ENCODE assay signal across 1 cellular context in genomic region chr6:25302677-25303128, GRCh38.
TF ChIP-seq lines count a peak whose summit lies in the region.

No MANE protein-coding gene starts in this region.

TF ChIP-seq in GM23338, 12 proteins besides CTCF, POLR2A, EP300 and RAD21 (continued from another document):
- TF ChIP-seq, protein P1, sequence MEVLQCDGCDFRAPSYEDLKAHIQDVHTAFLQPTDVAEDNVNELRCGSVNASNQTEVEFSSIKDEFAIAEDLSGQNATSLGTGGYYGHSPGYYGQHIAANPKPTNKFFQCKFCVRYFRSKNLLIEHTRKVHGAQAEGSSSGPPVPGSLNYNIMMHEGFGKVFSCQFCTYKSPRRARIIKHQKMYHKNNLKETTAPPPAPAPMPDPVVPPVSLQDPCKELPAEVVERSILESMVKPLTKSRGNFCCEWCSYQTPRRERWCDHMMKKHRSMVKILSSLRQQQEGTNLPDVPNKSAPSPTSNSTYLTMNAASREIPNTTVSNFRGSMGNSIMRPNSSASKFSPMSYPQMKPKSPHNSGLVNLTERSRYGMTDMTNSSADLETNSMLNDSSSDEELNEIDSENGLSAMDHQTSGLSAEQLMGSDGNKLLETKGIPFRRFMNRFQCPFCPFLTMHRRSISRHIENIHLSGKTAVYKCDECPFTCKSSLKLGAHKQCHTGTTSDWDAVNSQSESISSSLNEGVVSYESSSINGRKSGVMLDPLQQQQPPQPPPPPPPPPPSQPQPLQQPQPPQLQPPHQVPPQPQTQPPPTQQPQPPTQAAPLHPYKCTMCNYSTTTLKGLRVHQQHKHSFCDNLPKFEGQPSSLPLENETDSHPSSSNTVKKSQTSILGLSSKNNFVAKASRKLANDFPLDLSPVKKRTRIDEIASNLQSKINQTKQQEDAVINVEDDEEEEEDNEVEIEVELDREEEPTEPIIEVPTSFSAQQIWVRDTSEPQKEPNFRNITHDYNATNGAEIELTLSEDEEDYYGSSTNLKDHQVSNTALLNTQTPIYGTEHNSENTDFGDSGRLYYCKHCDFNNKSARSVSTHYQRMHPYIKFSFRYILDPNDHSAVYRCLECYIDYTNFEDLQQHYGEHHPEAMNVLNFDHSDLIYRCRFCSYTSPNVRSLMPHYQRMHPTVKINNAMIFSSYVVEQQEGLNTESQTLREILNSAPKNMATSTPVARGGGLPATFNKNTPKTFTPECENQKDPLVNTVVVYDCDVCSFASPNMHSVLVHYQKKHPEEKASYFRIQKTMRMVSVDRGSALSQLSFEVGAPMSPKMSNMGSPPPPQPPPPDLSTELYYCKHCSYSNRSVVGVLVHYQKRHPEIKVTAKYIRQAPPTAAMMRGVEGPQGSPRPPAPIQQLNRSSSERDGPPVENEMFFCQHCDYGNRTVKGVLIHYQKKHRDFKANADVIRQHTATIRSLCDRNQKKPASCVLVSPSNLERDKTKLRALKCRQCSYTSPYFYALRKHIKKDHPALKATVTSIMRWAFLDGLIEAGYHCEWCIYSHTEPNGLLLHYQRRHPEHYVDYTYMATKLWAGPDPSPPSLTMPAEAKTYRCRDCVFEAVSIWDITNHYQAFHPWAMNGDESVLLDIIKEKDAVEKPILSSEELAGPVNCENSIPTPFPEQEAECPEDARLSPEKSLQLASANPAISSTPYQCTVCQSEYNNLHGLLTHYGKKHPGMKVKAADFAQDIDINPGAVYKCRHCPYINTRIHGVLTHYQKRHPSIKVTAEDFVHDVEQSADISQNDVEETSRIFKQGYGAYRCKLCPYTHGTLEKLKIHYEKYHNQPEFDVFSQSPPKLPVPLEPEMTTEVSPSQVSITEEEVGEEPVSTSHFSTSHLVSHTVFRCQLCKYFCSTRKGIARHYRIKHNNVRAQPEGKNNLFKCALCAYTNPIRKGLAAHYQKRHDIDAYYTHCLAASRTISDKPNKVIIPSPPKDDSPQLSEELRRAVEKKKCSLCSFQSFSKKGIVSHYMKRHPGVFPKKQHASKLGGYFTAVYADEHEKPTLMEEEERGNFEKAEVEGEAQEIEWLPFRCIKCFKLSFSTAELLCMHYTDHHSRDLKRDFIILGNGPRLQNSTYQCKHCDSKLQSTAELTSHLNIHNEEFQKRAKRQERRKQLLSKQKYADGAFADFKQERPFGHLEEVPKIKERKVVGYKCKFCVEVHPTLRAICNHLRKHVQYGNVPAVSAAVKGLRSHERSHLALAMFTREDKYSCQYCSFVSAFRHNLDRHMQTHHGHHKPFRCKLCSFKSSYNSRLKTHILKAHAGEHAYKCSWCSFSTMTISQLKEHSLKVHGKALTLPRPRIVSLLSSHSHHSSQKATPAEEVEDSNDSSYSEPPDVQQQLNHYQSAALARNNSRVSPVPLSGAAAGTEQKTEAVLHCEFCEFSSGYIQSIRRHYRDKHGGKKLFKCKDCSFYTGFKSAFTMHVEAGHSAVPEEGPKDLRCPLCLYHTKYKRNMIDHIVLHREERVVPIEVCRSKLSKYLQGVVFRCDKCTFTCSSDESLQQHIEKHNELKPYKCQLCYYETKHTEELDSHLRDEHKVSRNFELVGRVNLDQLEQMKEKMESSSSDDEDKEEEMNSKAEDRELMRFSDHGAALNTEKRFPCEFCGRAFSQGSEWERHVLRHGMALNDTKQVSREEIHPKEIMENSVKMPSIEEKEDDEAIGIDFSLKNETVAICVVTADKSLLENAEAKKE (CRISPR knock-in tag; IDR thresholded peaks at IDR 0.05) = no peak
- TF ChIP-seq, protein P2, sequence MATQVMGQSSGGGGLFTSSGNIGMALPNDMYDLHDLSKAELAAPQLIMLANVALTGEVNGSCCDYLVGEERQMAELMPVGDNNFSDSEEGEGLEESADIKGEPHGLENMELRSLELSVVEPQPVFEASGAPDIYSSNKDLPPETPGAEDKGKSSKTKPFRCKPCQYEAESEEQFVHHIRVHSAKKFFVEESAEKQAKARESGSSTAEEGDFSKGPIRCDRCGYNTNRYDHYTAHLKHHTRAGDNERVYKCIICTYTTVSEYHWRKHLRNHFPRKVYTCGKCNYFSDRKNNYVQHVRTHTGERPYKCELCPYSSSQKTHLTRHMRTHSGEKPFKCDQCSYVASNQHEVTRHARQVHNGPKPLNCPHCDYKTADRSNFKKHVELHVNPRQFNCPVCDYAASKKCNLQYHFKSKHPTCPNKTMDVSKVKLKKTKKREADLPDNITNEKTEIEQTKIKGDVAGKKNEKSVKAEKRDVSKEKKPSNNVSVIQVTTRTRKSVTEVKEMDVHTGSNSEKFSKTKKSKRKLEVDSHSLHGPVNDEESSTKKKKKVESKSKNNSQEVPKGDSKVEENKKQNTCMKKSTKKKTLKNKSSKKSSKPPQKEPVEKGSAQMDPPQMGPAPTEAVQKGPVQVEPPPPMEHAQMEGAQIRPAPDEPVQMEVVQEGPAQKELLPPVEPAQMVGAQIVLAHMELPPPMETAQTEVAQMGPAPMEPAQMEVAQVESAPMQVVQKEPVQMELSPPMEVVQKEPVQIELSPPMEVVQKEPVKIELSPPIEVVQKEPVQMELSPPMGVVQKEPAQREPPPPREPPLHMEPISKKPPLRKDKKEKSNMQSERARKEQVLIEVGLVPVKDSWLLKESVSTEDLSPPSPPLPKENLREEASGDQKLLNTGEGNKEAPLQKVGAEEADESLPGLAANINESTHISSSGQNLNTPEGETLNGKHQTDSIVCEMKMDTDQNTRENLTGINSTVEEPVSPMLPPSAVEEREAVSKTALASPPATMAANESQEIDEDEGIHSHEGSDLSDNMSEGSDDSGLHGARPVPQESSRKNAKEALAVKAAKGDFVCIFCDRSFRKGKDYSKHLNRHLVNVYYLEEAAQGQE (IDR thresholded peaks at IDR 0.05; ENCODE audit: unreplicated experiment) = no peak
- TF ChIP-seq NANOG (IDR thresholded peaks at IDR 0.05; ENCODE audit: borderline replicate concordance) = no peak
TF ChIP-seq in GM23338: peak in this region for 0.
